1 cellular context compared by ENCODE assay signal in genomic region chr7:92143192-92143880, GRCh38. TPM values are rescaled to one million over a fixed set of nuclear protein-coding genes. Genes with fewer than 3 reads are reported as not detected.
"Had no signal": no experiment of that assay in that cellular context is flagged by ENCODE, and none has a peak within 500 bp of the region (broad histone marks: within the 10 kb centered on the region; RNA-seq: fewer than 3 reads in every experiment).

No MANE protein-coding gene starts in this region.

RNA-seq across cellular contexts. Expression of gene LRRD1, which starts 35.6 kb away (rescaled TPM):
- polyA plus RNA-seq: GM12878 had no signal
